Comparison of ENCODE assay signal across 10 cellular contexts in the genomic region with DNA sequence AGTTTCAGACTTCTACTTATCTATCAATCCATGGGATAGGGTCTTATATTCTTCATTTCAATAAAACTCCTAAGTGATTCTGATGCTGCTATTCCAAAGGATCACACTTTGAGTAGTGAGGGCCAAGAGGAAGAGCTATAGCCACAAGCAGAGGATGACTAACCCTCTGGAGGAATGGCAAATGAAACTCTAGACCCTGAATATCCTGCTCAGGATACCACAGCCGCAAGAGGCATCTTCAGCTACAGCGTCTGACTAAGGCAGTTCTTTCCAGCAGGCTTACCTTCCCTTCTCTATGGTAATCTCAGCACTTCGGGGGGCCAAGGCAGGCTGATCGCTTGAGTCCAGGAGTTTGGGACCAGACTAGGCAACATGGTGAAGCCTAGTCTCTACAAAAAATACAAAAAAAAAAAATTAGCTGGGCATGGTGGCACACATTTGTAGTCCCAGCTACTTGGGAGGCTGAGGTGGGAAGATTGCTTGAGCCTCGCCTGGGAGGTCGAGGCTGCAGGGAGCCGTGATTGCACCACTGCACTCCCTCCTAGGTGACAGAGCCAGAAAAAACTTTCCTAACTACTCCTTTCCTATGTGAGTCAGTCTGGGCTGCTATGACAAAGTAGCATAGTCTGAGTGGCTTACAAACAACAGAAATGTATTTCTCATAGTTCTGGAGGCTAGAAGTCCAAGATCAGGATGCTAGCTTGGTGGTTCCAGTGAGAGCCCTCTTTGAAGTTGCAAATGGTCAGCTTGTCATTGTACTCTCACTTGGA.
DNase-seq lines count a peak whose midpoint lies in the region; ATAC-seq and TF ChIP-seq lines count a peak whose summit lies in the region.
"Had no signal": no experiment of that assay in that cellular context is flagged by ENCODE, and none has a peak within 500 bp of the region (broad histone marks: within the 10 kb centered on the region; RNA-seq: fewer than 3 reads in every experiment).

No MANE protein-coding gene starts in this region.

- H3K27ac ChIP-seq in foreskin keratinocyte: peak overlapping the region; percentile 28
- H3K27ac ChIP-seq: Peyer's patch had no signal

- DNase-seq in HK-2 (ENCODE audit: unreplicated experiment) (peak; percentile 73), foreskin keratinocyte (peak; percentile 84 to 95), stromal cell of bone marrow (ENCODE audit: low read depth) (peak; percentile 85)
- no peak for DNase-seq in activated CD8-positive, alpha-beta memory T cell treated with anti-CD3 and anti-CD28 coated beads, Interleukin-2, amount 50 U/mL, for 48 hours
- DNase-seq: activated CD8-positive, alpha-beta memory T cell treated with anti-CD3 and anti-CD28 coated beads, Interleukin-2, amount 10 ng/mL, durations not matched to agents 7 days and 5 days; caudate nucleus; Peyer's patch had no signal

- H3K27me3 ChIP-seq in foreskin keratinocyte: no peaks in the 10 kb centered on the region
- H3K27me3 ChIP-seq: Peyer's patch had no signal

- H3K4me1 ChIP-seq in foreskin keratinocyte: peaks cover 58% of the 10 kb centered on the region
- H3K4me1 ChIP-seq: Peyer's patch had no signal

- ATAC-seq in SK-N-SH treated with all-trans-retinoic acid at 6 μM for 48 hours (peak; percentile 91), foreskin keratinocyte (peak; percentile 88), HG03097 (IDR thresholded peaks at IDR 0.05; ENCODE audit: low FRiP score, unreplicated experiment) (no peak), GM18858 (IDR thresholded peaks at IDR 0.05; ENCODE audit: unreplicated experiment) (no peak)
- ATAC-seq: activated CD8-positive, alpha-beta memory T cell treated with anti-CD3 and anti-CD28 coated beads, Interleukin-2, amount 10 ng/mL, durations not matched to agents 7 days and 5 days had no signal

- TF ChIP-seq CTCF in foreskin keratinocyte (conservative IDR thresholded peaks at IDR 0.05): peak; percentile 39

TF ChIP-seq in SK-N-SH treated with all-trans-retinoic acid at 6 μM for 48 hours, 23 proteins besides CTCF, POLR2A, EP300 and RAD21:
- no peak for TF ChIP-seq ZNF70 (CRISPR knock-in tag; IDR thresholded peaks at IDR 0.05)
- no peak for TF ChIP-seq TOX (CRISPR knock-in tag; IDR thresholded peaks at IDR 0.05; ENCODE audit: borderline replicate concordance)

Comparison
In these comparisons a context has a peak if more than half of its experiments do, and no peak if none do; other contexts are left out.
1. ATAC-seq: peak in SK-N-SH treated with all-trans-retinoic acid at 6 μM for 48 hours (single experiment) and foreskin keratinocyte (single experiment); none in HG03097 (single experiment) and GM18858 (single experiment).